ENCODE assay signal across 24 cellular contexts in the genomic region with DNA sequence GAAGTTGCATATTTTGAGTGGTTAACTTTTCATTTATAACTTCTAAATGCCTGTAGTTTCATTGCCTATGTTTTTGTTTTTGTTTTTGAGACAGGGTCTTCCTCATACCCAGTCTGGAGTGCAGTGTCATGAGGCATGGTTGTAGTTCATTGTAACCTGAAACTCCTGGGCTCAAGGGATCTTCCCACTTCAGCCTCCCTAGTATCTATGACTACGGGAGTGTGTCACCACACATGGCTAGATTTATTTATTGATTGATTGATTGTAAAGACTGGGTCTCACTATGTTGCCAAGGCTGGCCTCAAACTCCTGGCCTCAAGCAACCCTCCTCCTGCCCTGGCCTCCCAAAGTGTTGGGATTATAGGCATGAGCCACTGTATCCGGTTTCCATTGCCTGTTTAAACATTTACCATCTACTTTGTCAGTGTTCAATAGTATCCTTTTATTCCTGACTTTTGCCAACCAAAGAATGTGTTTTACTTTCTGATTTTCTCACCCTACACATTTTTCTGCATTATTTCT.
A peak's percentile ranks its signal among the peaks of the same experiment; 100 is the strongest.
DNase-seq lines count a peak whose midpoint lies in the region; ATAC-seq, FAIRE-seq and TF ChIP-seq lines count a peak whose summit lies in the region.
"Had no signal": no experiment of that assay in that cellular context is flagged by ENCODE, and none has a peak within 500 bp of the region (broad histone marks: within the 10 kb centered on the region; RNA-seq: fewer than 3 reads in every experiment).

No MANE protein-coding gene starts in this region.

- no peak overlapping the region for H3K27ac ChIP-seq in PC-3 (ENCODE audit: low read length)
- H3K27ac ChIP-seq: HL-60 had no signal

- no peak for TF ChIP-seq CTCF in PC-3 (conservative IDR thresholded peaks at IDR 0.05; ENCODE audit: low read depth, low read length)

- intact Hi-C loops in PC-3 (cut with micrococcal nuclease) = no loop called here

- TF ChIP-seq POLR2A in H54 (IDR thresholded peaks at IDR 0.05; ENCODE audit: low read depth, low read length) = no peak

- no peak overlapping the region for H3K4me3 ChIP-seq in PC-3 (ENCODE audit: low read length)

- H3K9me2 ChIP-seq in PC-3 (replicated peaks; ENCODE audit: low read length) = no peaks in the 10 kb centered on the region
- H3K9me2 ChIP-seq: SK-N-SH had no signal

- POLR2A ChIA-PET in PC-3 (lab: Charles Lee; ENCODE audit: unreplicated experiment) = no interaction called here

- no peak overlapping the region for H3K9ac ChIP-seq in PC-3 (ENCODE audit: low read length)
- H3K9ac ChIP-seq: SK-N-SH had no signal

- H3K36me3 ChIP-seq in PC-3 (ENCODE audit: low read depth, low read length) = no peaks in the 10 kb centered on the region

- no peaks in the 10 kb centered on the region for H3K27me3 ChIP-seq in PC-3 (ENCODE audit: low read length)

- no peaks in the 10 kb centered on the region for H3F3A ChIP-seq in PC-3 (ENCODE audit: low read length, unreplicated experiment)

- no peaks in the 10 kb centered on the region for H3K9me3 ChIP-seq in PC-3 (ENCODE audit: low read length)
- H3K9me3 ChIP-seq: SK-N-SH had no signal

- DNase-seq in NCI-H2029 (lab: John Stamatoyannopoulos, UW) = peak; percentile 69
- DNase-seq in NCI-H2029 treated with DMSO at 0.1 percent for 48 hours (lab: John Stamatoyannopoulos, UW) = no peak
- DNase-seq in COLO668 (lab: John Stamatoyannopoulos, UW; ENCODE audit: unreplicated experiment) = peak; percentile 2
- DNase-seq in H54 (ENCODE audit: insufficient read length, low spot score) = no peak
- peak; percentile 10 for DNase-seq in PC-3
- no peak for DNase-seq in activated effector memory CD4-positive, alpha-beta T cell treated with Interleukin-2 at 50 U/mL for 16 hours
- DNase-seq in kidney glomerular epithelial cell (lab: John Stamatoyannopoulos, UW) = no peak
- DNase-seq: CD4-positive, alpha-beta T cell; GF-D8; GOT3; MM.1S; NCI-H1092; NCI-H1436 treated with DMSO at 0.1 percent for 48 hours; NCI-H2081; NCI-H226; NCI-H526 treated with DMSO at 0.1 percent for 48 hours; RPMI8226; SHP77 treated with DMSO at 0.1 percent for 48 hours; SK-N-SH had no signal

- CTCF ChIA-PET in PC-3 (lab: Charles Lee) = no interaction called here

- H3K79me2 ChIP-seq in PC-3 (ENCODE audit: low read length) = 0 out of 2 replicates have a peak, but pooled peaks cover 3% of the 10 kb centered on the region

- H2AFZ ChIP-seq in PC-3 (ENCODE audit: low read length) = no peak overlapping the region

- no peak for ATAC-seq in PC-3
- ATAC-seq in HG03342 (IDR thresholded peaks at IDR 0.05; ENCODE audit: unreplicated experiment) = no peak

- H3K4me2 ChIP-seq in PC-3 (ENCODE audit: low read length) = no peak overlapping the region
- H3K4me2 ChIP-seq: SK-N-SH had no signal

- H4K20me1 ChIP-seq in PC-3 (ENCODE audit: low read length) = no peaks in the 10 kb centered on the region

- FAIRE-seq in H54 (lab: Jason Lieb, UNC) = peak; percentile 52
- FAIRE-seq: A204.1, GM18507, HTR-8/SVneo had no signal

- H3K4me1 ChIP-seq in PC-3 (ENCODE audit: insufficient read depth, low read length) = no peaks in the 10 kb centered on the region

- BruUV-seq in PC-3 (replicated peaks; lab: Mats Ljungman, UMichigan) = no TSS peak

Comparison
In these comparisons a context has a peak if more than half of its experiments do, and no peak if none do; other contexts are left out.
1. DNase-seq: peak in NCI-H2029 (single experiment), COLO668 (single experiment) and PC-3 (single experiment); none in NCI-H2029 treated with DMSO at 0.1 percent for 48 hours (single experiment), H54 (single experiment), activated effector memory CD4-positive, alpha-beta T cell treated with Interleukin-2 at 50 U/mL for 16 hours (single experiment) and kidney glomerular epithelial cell (single experiment).